In the genomic region with DNA sequence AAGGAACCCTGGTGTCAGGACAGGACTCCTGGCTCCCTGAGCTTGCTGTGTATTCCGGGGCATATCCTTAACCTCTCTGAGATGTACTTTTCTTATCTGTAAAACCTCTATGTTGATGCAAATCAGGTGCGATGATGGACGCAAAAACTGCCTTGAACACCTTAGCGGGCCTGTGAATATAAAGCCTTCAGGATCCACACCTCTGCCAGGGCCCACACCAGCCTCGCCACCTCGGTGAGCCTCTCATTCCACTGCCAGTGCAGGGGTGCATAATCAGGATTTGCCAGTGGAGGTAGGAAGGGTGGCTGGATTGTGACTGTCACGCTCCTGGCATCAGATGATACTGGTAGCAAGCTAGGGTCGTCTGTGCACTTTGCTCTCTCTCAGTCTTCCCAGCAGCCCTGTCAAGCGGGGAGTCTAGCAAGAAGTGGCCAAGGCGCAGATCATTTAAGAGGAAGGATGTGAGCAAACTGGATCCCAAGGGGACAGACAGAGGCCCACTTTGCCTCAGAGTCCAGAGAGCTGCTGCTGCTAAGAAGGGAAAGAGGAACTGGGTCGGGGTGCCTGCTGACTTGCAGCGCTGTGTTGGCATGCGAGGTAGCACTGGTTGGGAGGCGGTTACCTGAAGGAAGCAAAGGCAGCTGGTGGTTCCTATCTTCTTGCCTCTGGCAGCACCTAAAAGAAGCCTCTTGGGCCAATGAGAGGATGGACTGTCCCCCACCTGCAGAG, we compare ENCODE assay signal across 9 cellular contexts. TPM values are rescaled to one million over a fixed set of nuclear protein-coding genes. Genes with fewer than 3 reads are reported as not detected.
DNase-seq lines count a peak whose midpoint lies in the region; ATAC-seq, FAIRE-seq and TF ChIP-seq lines count a peak whose summit lies in the region.
"Had no signal": no experiment of that assay in that cellular context is flagged by ENCODE, and none has a peak within 500 bp of the region (broad histone marks: within the 10 kb centered on the region; RNA-seq: fewer than 3 reads in every experiment).

No MANE protein-coding gene starts in this region.

- DNase-seq in activated naive CD4-positive, alpha-beta T cell (lab: John Stamatoyannopoulos, UW) = no peak
- DNase-seq in Kasumi-1 (lab: John Stamatoyannopoulos, UW) = peak; percentile 91 to 93
- no peak for DNase-seq in K562 (ENCODE audit: extremely low read depth in 1 of 4, low spot score in 3 of 4)
- DNase-seq in substantia nigra (lab: John Stamatoyannopoulos, UW) = peak in 34 of 49 donors; percentile 6 to 65 (median 24)
- no peak for DNase-seq in H7
- DNase-seq in activated T-cell treated with anti-CD3 and anti-CD28 coated beads for 4 hours = no peak
- no peak for DNase-seq in D341Med (ENCODE audit: low spot score)
- DNase-seq: NCI-H1417 had no signal

- intact Hi-C loops in K562 (cut with micrococcal nuclease) = no loop called here

- H3K36me3 Mint-ChIP-seq in activated naive CD4-positive, alpha-beta T cell treated with anti-CD3 and anti-CD28 coated beads, Interleukin-2, amount 50 U/mL, for 24 hours = peaks cover 6% of the 10 kb centered on the region

- no peak for TF ChIP-seq EP300 in K562 (IDR thresholded peaks at IDR 0.05; ENCODE audit: low read length)

- H3K27ac ChIP-seq in K562 (ENCODE audit: extremely low read depth, low read depth, low read length) (peak overlapping the region; percentile 97; the same call in 2 of the 3 replicates), substantia nigra (ENCODE audit: low read depth, low read length, poor library complexity, severe bottlenecking) (no peak overlapping the region)

- H3K4me3 ChIP-seq in K562 (no peak overlapping the region), H7 (ENCODE audit: insufficient read depth, low read depth, low read length) (no peak overlapping the region)

- peaks cover 57 to 74% of the 10 kb centered on the region in 2 experiments for H3K4me1 ChIP-seq in K562 (replicated peaks in 1 of 2; ENCODE audit: control insufficient read depth in 2 of 2, insufficient read depth in 2 of 2, low read length in 2 of 2)

- BruUV-seq in K562 (replicated peaks; lab: Mats Ljungman, UMichigan) = no TSS peak

- no peaks in the 10 kb centered on the region for H3K9me3 ChIP-seq in K562 (replicated peaks; ENCODE audit: control insufficient read depth, insufficient read depth, low read depth, low read length)

- H2AFZ ChIP-seq in K562 (ENCODE audit: low read depth, low read length) = no peak overlapping the region

- TF ChIP-seq CTCF in K562 (IDR thresholded peaks at IDR 0.05 in 2 of 3, conservative IDR thresholded peaks at IDR 0.05 in 1 of 3; ENCODE audit: insufficient read depth in 2 of 3, low read depth in 1 of 3, low read length in 3 of 3) = no peak

- H3K79me2 ChIP-seq in K562 (ENCODE audit: control insufficient read depth, insufficient read depth, low read length) = peaks cover 90% of the 10 kb centered on the region

- in situ Hi-C loops in K562 (cut with MboI) = no loop called here

- TF ChIP-seq RAD21 in K562 (CRISPR knock-in tag; conservative IDR thresholded peaks at IDR 0.05 in 1 of 2, IDR thresholded peaks at IDR 0.05 in 1 of 2) = no peak

- H3K27me3 Mint-ChIP-seq in activated naive CD4-positive, alpha-beta T cell treated with anti-CD3 and anti-CD28 coated beads, Interleukin-2, amount 50 U/mL, for 24 hours = no peaks in the 10 kb centered on the region

- H3K4me3 Mint-ChIP-seq in activated naive CD4-positive, alpha-beta T cell treated with anti-CD3 and anti-CD28 coated beads, Interleukin-2, amount 50 U/mL, for 24 hours = no peak overlapping the region

- no peaks in the 10 kb centered on the region for H3K9me3 Mint-ChIP-seq in activated naive CD4-positive, alpha-beta T cell treated with anti-CD3 and anti-CD28 coated beads, Interleukin-2, amount 50 U/mL, for 24 hours

- POLR2A ChIA-PET in K562 (lab: Yijun Ruan, JAX) = interaction anchor here (0.6 to 0.9 kb wide), 4 partner anchors 8 to 747 kb away, joined by 3 to 6 read pairs (median 4); no protein-coding TSS in a partner anchor

- H3K4me2 ChIP-seq in K562 (ENCODE audit: insufficient read depth, low read length) = no peak overlapping the region

- FAIRE-seq in K562 (lab: Jason Lieb, UNC) = no peak

- no peaks in the 10 kb centered on the region for H4K20me1 ChIP-seq in K562 (replicated peaks; ENCODE audit: control insufficient read depth, insufficient read depth, low read length)

- peak overlapping the region in 1 of 2 experiments; percentile 18; a peak in 1 of 4 replicates for H3K9ac ChIP-seq in K562 (ENCODE audit: insufficient read depth in 1 of 2, low read depth in 2 of 2, low read length in 2 of 2)

- H3K27me3 ChIP-seq in K562 (ENCODE audit: control insufficient read depth in 2 of 2, insufficient read depth in 2 of 2, low read length in 2 of 2) = no peaks in the 10 kb centered on the region
- no peaks in the 10 kb centered on the region for H3K27me3 ChIP-seq in H7 (ENCODE audit: control insufficient read depth, insufficient read depth, low read length)

- no peak for ATAC-seq in K562

- H3K27ac Mint-ChIP-seq in activated naive CD4-positive, alpha-beta T cell treated with anti-CD3 and anti-CD28 coated beads, Interleukin-2, amount 50 U/mL, for 24 hours = peak overlapping the region; percentile 43

- H3K9me1 ChIP-seq in K562 (ENCODE audit: control insufficient read depth, insufficient read depth, low read length) = peaks cover 5% of the 10 kb centered on the region

- TF ChIP-seq POLR2A in K562 (conservative IDR thresholded peaks at IDR 0.05) = no peak

- H3K36me3 ChIP-seq in K562 (ENCODE audit: control insufficient read depth, insufficient read depth, low read length) (peaks cover 37% of the 10 kb centered on the region; the same call in 2 of the 3 replicates), H7 (replicated peaks; ENCODE audit: control insufficient read depth, insufficient read depth, low read length) (no peaks in the 10 kb centered on the region; the same call in 1 of the 2 replicates)

- WGBS in K562 (ENCODE audit: insufficient coverage, low coverage, missing lambda C conversion rate) = 80% methylated on average over 14 of the region's 14 CpGs

- H3K4me1 Mint-ChIP-seq in activated naive CD4-positive, alpha-beta T cell treated with anti-CD3 and anti-CD28 coated beads, Interleukin-2, amount 50 U/mL, for 24 hours = peaks cover 45% of the 10 kb centered on the region

- CTCF ChIA-PET in K562 (lab: Yijun Ruan, JAX; ENCODE audit: low intra/inter-chr PET ratio) = no interaction called here

TF ChIP-seq in K562, 482 proteins besides CTCF, POLR2A, EP300 and RAD21 (continues in another document):
- no peak for TF ChIP-seq MIER1 (IDR thresholded peaks at IDR 0.05; ENCODE audit: low read depth)
- no peak for TF ChIP-seq SAFB2 (IDR thresholded peaks at IDR 0.05; ENCODE audit: borderline replicate concordance, low read depth, low read length, severe bottlenecking)
- TF ChIP-seq BRD4 (IDR thresholded peaks at IDR 0.05) = no peak

RNA-seq across cellular contexts. Expression of gene SMAD3, which starts 27.9 kb away (rescaled TPM):
- 61.6 and 88.8 TPM in 2 replicates for total RNA-seq in K562 (2011; cell fraction: chromatin; rRNA removed; ENCODE audit: low replicate concordance)
- total RNA-seq in K562 (2011; cell fraction: nucleolus; rRNA removed) = 33.5 and 35.9 TPM in 2 replicates
- total RNA-seq in K562 (2011; cell fraction: nucleoplasm; rRNA removed) = 44.2 and 72.8 TPM in 2 replicates
- 11.1 and 11.9 TPM in 2 replicates for total RNA-seq in K562 (2014; rRNA removed)
- 9.2 and 11.0 TPM in 2 replicates for total RNA-seq in K562 (2014; rRNA removed; fragmentation: Illumina TruSeq; extraction: Trizol)
- 9.1 and 9.6 TPM in 2 replicates for total RNA-seq in K562 (2015; rRNA removed; fragmentation: Illumina TruSeq; extraction: Trizol)
- 24.3 and 30.1 TPM in 2 replicates for total RNA-seq in K562 (2021)
- polyA plus RNA-seq in K562 (2011; rRNA removed) = 14.6 and 22.6 TPM in 2 replicates
- 11.5 and 14.8 TPM in 2 replicates for polyA plus RNA-seq in K562 (2011; cell fraction: cytosol; rRNA removed)
- 52.1 and 90.9 TPM in 2 replicates for polyA plus RNA-seq in K562 (2011; cell fraction: nucleus; rRNA removed)
- polyA plus RNA-seq in K562 (2012) = 17.9 and 20.7 TPM in 2 replicates
- 34.7 and 39.2 TPM in 2 replicates for polyA plus RNA-seq in K562 (2014; fragmentation: Illumina TruSeq; extraction: Trizol)
- 1 to 10 TPM; 4.3 to 5.0 TPM for polyA plus RNA-seq in K562 (2014; fragmentation: Nextera tagmentation; extraction: Ambion mirVana)
- 13.3 and 14.3 TPM in 2 replicates for polyA plus RNA-seq in K562 (2014; rRNA removed)
- 14.9 and 15.1 TPM in 2 replicates for polyA minus RNA-seq in K562 (2011; rRNA and poly(A)+ RNA removed)
- polyA minus RNA-seq in K562 (2011; cell fraction: cytosol; rRNA and poly(A)+ RNA removed) = 15.1 and 16.3 TPM in 2 replicates
- 12.7 and 18.8 TPM in 2 replicates for polyA minus RNA-seq in K562 (2011; cell fraction: nucleus; rRNA and poly(A)+ RNA removed)
- 29.2 and 30.8 TPM in 2 replicates for total RNA-seq in H7 (2014; rRNA removed; shearing (Covaris generic))

Comparison
In these comparisons a context has a peak if more than half of its experiments do, and no peak if none do; other contexts are left out.
1. DNase-seq: peak in Kasumi-1 (2 of 2) and substantia nigra (34 of 49); none in activated naive CD4-positive, alpha-beta T cell (0 of 4), K562 (0 of 4), H7 (single experiment), activated T-cell treated with anti-CD3 and anti-CD28 coated beads for 4 hours (single experiment) and D341Med (single experiment).